Comparison of ENCODE assay signal across 8 cellular contexts in the genomic region with DNA sequence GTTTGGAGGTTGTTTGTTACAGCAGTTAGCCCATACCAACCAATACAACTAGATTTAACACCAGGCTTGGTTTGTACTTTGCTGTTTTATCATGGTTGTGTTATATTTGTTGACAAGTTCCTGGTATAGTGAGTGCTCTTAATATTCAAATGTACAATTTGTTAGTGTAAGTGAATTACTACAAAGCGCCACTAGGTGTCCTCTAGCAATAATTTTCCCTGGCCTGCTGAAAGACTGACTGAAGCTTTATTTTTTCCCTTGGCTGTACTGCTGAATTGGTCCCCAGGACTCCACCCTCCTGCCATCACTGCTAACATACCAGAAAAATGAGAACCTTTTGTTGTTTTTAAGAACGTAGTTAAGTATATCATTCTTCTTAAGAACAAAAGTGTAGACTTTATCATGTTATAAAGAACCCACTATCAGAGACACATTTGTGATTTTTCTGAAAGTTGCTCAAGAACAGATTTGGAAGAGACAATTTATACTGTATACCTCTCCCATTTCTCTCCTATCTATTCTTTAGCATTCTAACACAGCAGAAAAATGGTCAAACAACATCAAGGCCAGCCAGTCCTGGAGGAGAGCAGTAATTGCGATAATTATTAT.
DNase-seq lines count a peak whose midpoint lies in the region; ATAC-seq and TF ChIP-seq lines count a peak whose summit lies in the region.

No MANE protein-coding gene starts in this region.

- H3K4me3 ChIP-seq in body of pancreas = no peak overlapping the region
- H3K4me3 ChIP-seq in transverse colon = no peak overlapping the region

- WGBS in body of pancreas, 2 donors = 30 to 33% methylated on average over 3 of the region's 3 CpGs
- WGBS in transverse colon (ENCODE audit: low coverage in 1 of 2), 2 donors = 34 to 50% methylated on average over 2 to 3 of the region's 3 CpGs

- peaks cover 19% of the 10 kb centered on the region for H3K27me3 Mint-ChIP-seq in Calu3 (ENCODE audit: unreplicated experiment)
- peaks cover 27% of the 10 kb centered on the region for H3K27me3 Mint-ChIP-seq in activated T-helper 1 cell treated with anti-CD3 and anti-CD28 coated beads, Interleukin-12 subunit alpha, Interleukin-12 subunit beta, Interleukin-2, Interleukin-4 antibody, amounts not matched to agents 30 ng/mL and 10 ng/mL and 1 ng/mL, durations not matched to agents 14 hours and 24 hours and 36 hours (ENCODE audit: insufficient read depth)

- ATAC-seq in GM18873 (IDR thresholded peaks at IDR 0.05; ENCODE audit: low FRiP score, unreplicated experiment) (peak; percentile 67), HG03280 (IDR thresholded peaks at IDR 0.05; ENCODE audit: unreplicated experiment) (peak; percentile 67), body of pancreas (peak; percentile 71)

- H3K36me3 Mint-ChIP-seq in Calu3 (ENCODE audit: insufficient read depth, unreplicated experiment) = no peaks in the 10 kb centered on the region
- no peaks in the 10 kb centered on the region for H3K36me3 Mint-ChIP-seq in activated T-helper 1 cell treated with anti-CD3 and anti-CD28 coated beads, Interleukin-12 subunit alpha, Interleukin-12 subunit beta, Interleukin-2, Interleukin-4 antibody, amounts not matched to agents 30 ng/mL and 10 ng/mL and 1 ng/mL, durations not matched to agents 14 hours and 24 hours and 36 hours (ENCODE audit: low read depth)

- CTCF ChIA-PET in Calu3 (lab: Charles Lee) = interaction anchor here (1.2 to 1.5 kb wide), 2 partner anchors 244 to 444 kb away, joined by 6 to 14 read pairs; no protein-coding TSS in a partner anchor

- DNase-seq in Calu3 (peak; percentile 21), NCI-H526 treated with DMSO at 0.1 percent for 48 hours (lab: John Stamatoyannopoulos, UW) (peak; percentile 58), body of pancreas (peak in 1 of 4 donors; percentile 17), kidney tubule cell (ENCODE audit: low spot score) (peak; percentile 62), transverse colon (no peak)
- no peak for DNase-seq in activated T-helper 1 cell treated with anti-CD3 and anti-CD28 coated beads, Interleukin-12 subunit alpha, Interleukin-12 subunit beta, Interleukin-2, Interleukin-4 antibody, amounts not matched to agents 30 ng/mL and 10 ng/mL and 1 ng/mL, durations not matched to agents 14 hours and 24 hours and 36 hours (ENCODE audit: low spot score)

- H3K27ac Mint-ChIP-seq in Calu3 (ENCODE audit: unreplicated experiment) = no peak overlapping the region
- no peak overlapping the region for H3K27ac Mint-ChIP-seq in activated T-helper 1 cell treated with anti-CD3 and anti-CD28 coated beads, Interleukin-12 subunit alpha, Interleukin-12 subunit beta, Interleukin-2, Interleukin-4 antibody, amounts not matched to agents 30 ng/mL and 10 ng/mL and 1 ng/mL, durations not matched to agents 14 hours and 24 hours and 36 hours

- H3K4me1 ChIP-seq in body of pancreas (no peaks in the 10 kb centered on the region), transverse colon (no peaks in the 10 kb centered on the region)

- H3K27ac ChIP-seq in body of pancreas = no peak overlapping the region
- H3K27ac ChIP-seq in transverse colon = no peak overlapping the region

- TF ChIP-seq CTCF in Calu3 (IDR thresholded peaks at IDR 0.05; ENCODE audit: unreplicated experiment) = peak; percentile 65
- peak; percentile 8 to 64 (median 53) for TF ChIP-seq CTCF in body of pancreas (IDR thresholded peaks at IDR 0.05)
- peak; percentile 68 to 79 (median 75) for TF ChIP-seq CTCF in transverse colon (IDR thresholded peaks at IDR 0.05)

- H3K9me3 Mint-ChIP-seq in Calu3 (ENCODE audit: low read depth, unreplicated experiment) = no peaks in the 10 kb centered on the region
- no peaks in the 10 kb centered on the region for H3K9me3 Mint-ChIP-seq in activated T-helper 1 cell treated with anti-CD3 and anti-CD28 coated beads, Interleukin-12 subunit alpha, Interleukin-12 subunit beta, Interleukin-2, Interleukin-4 antibody, amounts not matched to agents 30 ng/mL and 10 ng/mL and 1 ng/mL, durations not matched to agents 14 hours and 24 hours and 36 hours

- TF ChIP-seq POLR2A in body of pancreas (IDR thresholded peaks at IDR 0.05) (no peak), transverse colon (IDR thresholded peaks at IDR 0.05) (no peak)

- H3K27me3 ChIP-seq in body of pancreas (no peaks in the 10 kb centered on the region), transverse colon (no peaks in the 10 kb centered on the region)

- no TSS peak for BruUV-seq in Calu3 (replicated peaks; lab: Mats Ljungman, UMichigan)

- no peaks in the 10 kb centered on the region for H3K4me1 Mint-ChIP-seq in Calu3 (ENCODE audit: low read depth, unreplicated experiment)
- H3K4me1 Mint-ChIP-seq in activated T-helper 1 cell treated with anti-CD3 and anti-CD28 coated beads, Interleukin-12 subunit alpha, Interleukin-12 subunit beta, Interleukin-2, Interleukin-4 antibody, amounts not matched to agents 30 ng/mL and 10 ng/mL and 1 ng/mL, durations not matched to agents 14 hours and 24 hours and 36 hours (ENCODE audit: low read depth) = peaks cover 5% of the 10 kb centered on the region

- in situ Hi-C loops in transverse colon (cut with MboI; ENCODE audit: low pct_ligation_motif_present in 1 of 4, low pct_unique_long_range_greater_than_20kb in 1 of 4, low sequenced_read_pairs in 3 of 4) = loop anchor here in 1 of 4 donors (10.0 kb wide), 1 partner anchor 241 kb away; no protein-coding TSS in a partner anchor

- intact Hi-C loops in Calu3 (cut with micrococcal nuclease; ENCODE audit: unreplicated experiment) (loop anchor here (1.0 to 2.0 kb wide), 2 partner anchors 245 to 443 kb away; no protein-coding TSS in a partner anchor), body of pancreas (cut with DNase I) (no loop called here), transverse colon (cut with DNase I; ENCODE audit: low total_unique reads) (loop anchor here (10.0 kb wide), 1 partner anchor 241 kb away; no protein-coding TSS in a partner anchor)
- intact Hi-C loops in activated T-helper 1 cell treated with anti-CD3 and anti-CD28 coated beads, Interleukin-12 subunit alpha, Interleukin-12 subunit beta, Interleukin-2, Interleukin-4 antibody, amounts not matched to agents 30 ng/mL and 10 ng/mL and 1 ng/mL, durations not matched to agents 14 hours and 24 hours and 36 hours (cut with micrococcal nuclease) = loop anchor here (1.0 to 5.0 kb wide), 3 partner anchors 84 to 1769 kb away; no protein-coding TSS in a partner anchor

- H3K4me3 Mint-ChIP-seq in Calu3 (ENCODE audit: low read depth, unreplicated experiment) = no peak overlapping the region
- no peak overlapping the region for H3K4me3 Mint-ChIP-seq in activated T-helper 1 cell treated with anti-CD3 and anti-CD28 coated beads, Interleukin-12 subunit alpha, Interleukin-12 subunit beta, Interleukin-2, Interleukin-4 antibody, amounts not matched to agents 30 ng/mL and 10 ng/mL and 1 ng/mL, durations not matched to agents 14 hours and 24 hours and 36 hours

- H3K36me3 ChIP-seq in body of pancreas (replicated peaks in 1 of 2; ENCODE audit: insufficient read depth in 1 of 2, low read depth in 2 of 2) = no peaks in the 10 kb centered on the region
- H3K36me3 ChIP-seq in transverse colon = no peaks in the 10 kb centered on the region

- TF ChIP-seq EP300 in transverse colon (IDR thresholded peaks at IDR 0.05; ENCODE audit: low read depth) = no peak

- H3K9me3 ChIP-seq in body of pancreas (no peaks in the 10 kb centered on the region), transverse colon (no peaks in the 10 kb centered on the region)

Comparison
In these comparisons a context has a peak if more than half of its experiments do, and no peak if none do; other contexts are left out.
1. DNase-seq: peak in Calu3 (single experiment), NCI-H526 treated with DMSO at 0.1 percent for 48 hours (single experiment) and kidney tubule cell (single experiment); none in transverse colon (single experiment) and activated T-helper 1 cell treated with anti-CD3 and anti-CD28 coated beads, Interleukin-12 subunit alpha, Interleukin-12 subunit beta, Interleukin-2, Interleukin-4 antibody, amounts not matched to agents 30 ng/mL and 10 ng/mL and 1 ng/mL, durations not matched to agents 14 hours and 24 hours and 36 hours (single experiment).
2. Peak in every context shown above with its lines, with median percentiles within 50 percentile points of each other: CTCF ChIP-seq and ATAC-seq.